Comparison of ENCODE assay signal across 18 cellular contexts in the genomic region with DNA sequence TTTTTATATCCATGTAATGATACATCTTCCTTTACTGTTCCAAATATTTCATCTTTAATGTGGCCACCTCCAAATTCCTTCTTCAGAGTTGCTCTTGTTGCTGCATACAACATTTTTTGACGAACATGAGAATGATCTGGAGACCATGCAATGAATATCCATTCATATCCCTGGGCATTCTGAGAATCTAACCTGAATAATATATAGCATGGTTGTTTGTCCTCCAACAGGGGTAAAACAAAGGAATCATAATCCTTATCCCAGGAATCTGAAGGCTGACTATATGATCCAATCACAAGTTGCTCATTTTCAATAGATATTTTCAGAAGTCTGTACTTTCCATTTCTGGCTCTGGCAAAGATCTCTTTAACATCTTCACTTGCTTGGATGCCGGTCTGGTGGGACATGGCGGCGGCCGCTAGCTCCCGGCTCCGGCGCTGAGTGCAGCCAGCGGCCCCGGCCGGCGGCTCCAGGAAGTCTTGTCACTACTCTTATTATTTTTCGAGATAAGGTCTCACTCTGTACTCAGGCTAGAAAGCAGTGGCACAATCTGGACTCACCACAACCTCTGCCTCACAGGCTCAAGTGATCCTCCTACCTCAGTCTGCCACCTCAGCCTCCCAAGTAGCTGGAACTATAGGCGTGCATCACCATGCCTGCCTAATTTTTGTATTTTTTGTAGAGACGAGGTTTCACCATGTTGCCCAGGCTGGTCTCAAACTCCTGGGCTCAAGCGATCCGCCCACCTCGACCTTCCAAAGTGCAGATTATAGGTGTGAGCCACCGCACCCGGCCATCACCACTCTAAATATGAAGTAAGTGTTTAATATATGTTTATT. TPM values are rescaled to one million over a fixed set of nuclear protein-coding genes. Genes with fewer than 3 reads are reported as not detected.
"Had no signal": no experiment of that assay in that cellular context is flagged by ENCODE, and none has a peak within 500 bp of the region (broad histone marks: within the 10 kb centered on the region; RNA-seq: fewer than 3 reads in every experiment).

No MANE protein-coding gene starts in this region.

RNA-seq across cellular contexts. Expression of a gene that starts 42.4 kb away (rescaled TPM):
- total RNA-seq: activated CD4-positive, alpha-beta T cell treated with anti-CD3 and anti-CD28 coated beads, Interleukin-2, amount 10 ng/mL, durations not matched to agents 7 days and 5 days; activated CD8-positive, alpha-beta memory T cell treated with anti-CD3 and anti-CD28 coated beads, Interleukin-2, amount 10 ng/mL, durations not matched to agents 7 days and 5 days; activated CD8-positive, alpha-beta T cell treated with anti-CD3 and anti-CD28 coated beads for 36 hours; body of pancreas; cardiac muscle cell; cerebellum; gastrocnemius medialis; lower lobe of right lung; mesenteric fat pad; naive thymus-derived CD4-positive, alpha-beta T cell; omental fat pad; sigmoid colon; smooth muscle cell; subcutaneous adipose tissue; T-helper 1 cell treated with Interleukin-12 subunit alpha and Interleukin-12 subunit beta and Interleukin-4 antibody, amounts not matched to agents 30 ng/mL and 1 ng/mL, for 36 hours; transverse colon; uterus had no signal
- polyA plus RNA-seq: cardiac muscle cell; esophagus; naive thymus-derived CD4-positive, alpha-beta T cell; sigmoid colon; smooth muscle cell had no signal
